1 cellular context compared by ENCODE assay signal in the genomic region with DNA sequence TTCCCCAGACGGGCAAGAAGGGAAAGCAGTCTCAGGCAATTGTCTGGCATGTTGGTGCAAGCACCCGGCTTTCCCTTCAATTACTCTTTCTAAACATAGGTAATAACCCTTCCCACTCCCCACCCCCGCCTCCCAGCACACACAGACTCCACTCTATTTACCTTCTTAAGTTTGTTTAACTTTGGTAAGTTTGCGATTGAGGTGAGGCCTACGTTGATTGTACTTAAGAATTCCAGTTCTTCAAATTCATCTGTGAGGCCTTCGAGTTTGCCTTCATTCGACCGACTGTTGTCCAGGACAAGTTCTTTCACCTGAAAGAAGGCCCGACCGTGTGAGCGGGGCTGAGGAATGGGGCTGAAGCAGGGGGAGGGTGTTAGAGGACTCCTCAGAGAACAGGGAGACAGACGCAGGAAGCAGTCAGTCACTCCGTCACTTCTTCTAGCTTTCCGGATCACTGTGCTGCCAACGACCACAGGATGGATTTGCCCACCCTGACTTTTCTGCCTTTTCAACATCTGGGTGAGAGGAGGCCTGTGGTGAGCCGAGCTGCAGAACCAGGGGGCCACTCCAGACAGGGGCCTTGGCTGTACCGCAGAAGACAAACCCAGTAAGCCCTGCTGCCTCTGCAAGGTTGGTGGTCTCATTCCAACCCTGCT.
TF ChIP-seq lines count a peak whose summit lies in the region.

No MANE protein-coding gene starts in this region.

TF ChIP-seq in WTC11, 78 proteins besides CTCF, POLR2A, EP300 and RAD21 (continued from another document):
- TF ChIP-seq, protein P1, sequence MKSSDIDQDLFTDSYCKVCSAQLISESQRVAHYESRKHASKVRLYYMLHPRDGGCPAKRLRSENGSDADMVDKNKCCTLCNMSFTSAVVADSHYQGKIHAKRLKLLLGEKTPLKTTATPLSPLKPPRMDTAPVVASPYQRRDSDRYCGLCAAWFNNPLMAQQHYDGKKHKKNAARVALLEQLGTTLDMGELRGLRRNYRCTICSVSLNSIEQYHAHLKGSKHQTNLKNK (CRISPR knock-in tag; IDR thresholded peaks at IDR 0.05) = no peak
- no peak for TF ChIP-seq TCF7 (CRISPR knock-in tag; IDR thresholded peaks at IDR 0.05; ENCODE audit: low read depth)
- TF ChIP-seq ZNF425 (CRISPR knock-in tag; conservative IDR thresholded peaks at IDR 0.05) = no peak
- TF ChIP-seq, protein P2, sequence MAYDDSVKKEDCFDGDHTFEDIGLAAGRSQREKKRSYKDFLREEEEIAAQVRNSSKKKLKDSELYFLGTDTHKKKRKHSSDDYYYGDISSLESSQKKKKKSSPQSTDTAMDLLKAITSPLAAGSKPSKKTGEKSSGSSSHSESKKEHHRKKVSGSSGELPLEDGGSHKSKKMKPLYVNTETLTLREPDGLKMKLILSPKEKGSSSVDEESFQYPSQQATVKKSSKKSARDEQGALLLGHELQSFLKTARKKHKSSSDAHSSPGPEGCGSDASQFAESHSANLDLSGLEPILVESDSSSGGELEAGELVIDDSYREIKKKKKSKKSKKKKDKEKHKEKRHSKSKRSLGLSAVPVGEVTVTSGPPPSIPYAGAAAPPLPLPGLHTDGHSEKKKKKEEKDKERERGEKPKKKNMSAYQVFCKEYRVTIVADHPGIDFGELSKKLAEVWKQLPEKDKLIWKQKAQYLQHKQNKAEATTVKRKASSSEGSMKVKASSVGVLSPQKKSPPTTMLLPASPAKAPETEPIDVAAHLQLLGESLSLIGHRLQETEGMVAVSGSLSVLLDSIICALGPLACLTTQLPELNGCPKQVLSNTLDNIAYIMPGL (CRISPR knock-in tag; IDR thresholded peaks at IDR 0.05) = no peak
- TF ChIP-seq OVOL2 (CRISPR knock-in tag; IDR thresholded peaks at IDR 0.05; ENCODE audit: borderline replicate concordance) = no peak
- TF ChIP-seq, protein P3, sequence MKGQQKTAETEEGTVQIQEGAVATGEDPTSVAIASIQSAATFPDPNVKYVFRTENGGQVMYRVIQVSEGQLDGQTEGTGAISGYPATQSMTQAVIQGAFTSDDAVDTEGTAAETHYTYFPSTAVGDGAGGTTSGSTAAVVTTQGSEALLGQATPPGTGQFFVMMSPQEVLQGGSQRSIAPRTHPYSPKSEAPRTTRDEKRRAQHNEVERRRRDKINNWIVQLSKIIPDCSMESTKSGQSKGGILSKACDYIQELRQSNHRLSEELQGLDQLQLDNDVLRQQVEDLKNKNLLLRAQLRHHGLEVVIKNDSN (CRISPR knock-in tag; IDR thresholded peaks at IDR 0.05) = no peak
- TF ChIP-seq JUN (CRISPR knock-in tag; IDR thresholded peaks at IDR 0.05) = no peak
- TF ChIP-seq GABPB1 (CRISPR knock-in tag; IDR thresholded peaks at IDR 0.05) = no peak
